8 cellular contexts compared by ENCODE assay signal in the genomic region with DNA sequence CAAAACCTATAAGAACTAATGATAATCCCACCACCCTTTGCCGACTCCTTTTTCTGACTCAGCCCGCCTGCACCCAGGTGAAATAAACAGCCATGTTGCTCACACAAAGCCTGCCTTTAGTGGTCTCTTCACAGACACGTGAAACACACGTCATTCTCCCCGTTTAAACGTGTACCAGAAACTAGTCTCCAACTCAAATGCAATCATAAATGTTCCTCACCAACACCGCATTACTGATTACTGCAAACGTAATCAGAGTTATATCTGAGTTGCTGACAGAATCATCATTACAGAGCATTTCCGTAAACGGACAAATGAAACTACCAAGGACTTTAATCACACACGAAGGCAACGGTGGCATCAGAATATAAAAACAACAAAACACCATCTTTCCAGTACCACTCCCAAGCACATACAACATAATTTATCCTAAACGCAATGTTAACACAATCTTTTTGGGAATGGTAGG. TPM values are rescaled to one million over a fixed set of nuclear protein-coding genes. Genes with fewer than 3 reads are reported as not detected.
DNase-seq lines count a peak whose midpoint lies in the region; ATAC-seq and TF ChIP-seq lines count a peak whose summit lies in the region.

No MANE protein-coding gene starts in this region.

- intact Hi-C loops in mucosa of descending colon (cut with DNase I, micrococcal nuclease) = no loop called here

- no peak for TF ChIP-seq CTCF in DOHH2 (IDR thresholded peaks at IDR 0.05; ENCODE audit: low read depth, low read length, poor library complexity, severe bottlenecking)
- no peak for TF ChIP-seq CTCF in mucosa of descending colon (IDR thresholded peaks at IDR 0.05)

- peaks cover 70% of the 10 kb centered on the region for H3K79me2 ChIP-seq in DOHH2 (ENCODE audit: control insufficient read depth, low read length)

- peak; percentile 4 for ATAC-seq in mucosa of descending colon

- peak overlapping the region; percentile 87 for H3K4me2 ChIP-seq in DOHH2 (ENCODE audit: low read length)

- H3K27ac ChIP-seq in DOHH2 (ENCODE audit: low read depth, low read length) = peak overlapping the region; percentile 88

- no peaks in the 10 kb centered on the region for H3K9me3 ChIP-seq in DOHH2 (ENCODE audit: control insufficient read depth, insufficient read depth, low read length)
- no peaks in the 10 kb centered on the region for H3K9me3 ChIP-seq in mucosa of descending colon

- peaks cover 29% of the 10 kb centered on the region for H4K20me1 ChIP-seq in DOHH2 (ENCODE audit: control insufficient read depth, insufficient read depth, low read depth, low read length)

- peak; percentile 53 for DNase-seq in Jurkat, Clone E6-1 (ENCODE audit: low read depth, low spot score)
- peak; percentile 46 for DNase-seq in activated CD4-positive, CD25-positive, alpha-beta regulatory T cell treated with anti-CD3 and anti-CD28 coated beads, Interleukin-2, amount 50 U/mL, for 72 hours
- DNase-seq in dedifferentiated amniotic fluid mesenchymal stem cell (ENCODE audit: extremely low spot score) (peak; percentile 58), mucosa of descending colon (peak in 2 of 3 donors; percentile 41 to 51), HEK293T (ENCODE audit: extremely low spot score) (no peak), mesenteric fat pad (ENCODE audit: low spot score) (no peak)
- DNase-seq in stimulated activated naive CD4-positive, alpha-beta T cell (lab: John Stamatoyannopoulos, UW) = peak; percentile 20 to 75 (median 52)

- H3K4me1 ChIP-seq in DOHH2 (ENCODE audit: control insufficient read depth, low read length) (peaks cover 25% of the 10 kb centered on the region), mucosa of descending colon (ENCODE audit: low read depth) (peaks cover 11% of the 10 kb centered on the region)

- peak overlapping the region; percentile 98 for H3K4me3 ChIP-seq in DOHH2 (ENCODE audit: low read length)
- peak overlapping the region; percentile 78 for H3K4me3 ChIP-seq in Jurkat, Clone E6-1 (ENCODE audit: low read length)
- H3K4me3 ChIP-seq in mucosa of descending colon = peak overlapping the region; percentile 89

- no peaks in the 10 kb centered on the region for H3K27me3 ChIP-seq in DOHH2 (ENCODE audit: control insufficient read depth, low read length)

- CTCF ChIA-PET in HEK293T (lab: Yijun Ruan, JAX) = no interaction called here

- peaks cover 29% of the 10 kb centered on the region for H3F3A ChIP-seq in DOHH2 (ENCODE audit: control insufficient read depth, insufficient read depth)

- no peaks in the 10 kb centered on the region for H3K9me2 ChIP-seq in DOHH2 (replicated peaks; ENCODE audit: control insufficient read depth, low read length)

- POLR2A ChIA-PET in HEK293T (lab: Yijun Ruan, JAX) = interaction anchor here (1.0 to 2.8 kb wide), 2 partner anchors 27 kb away, joined by 4 to 63 read pairs; a partner anchor contains a TSS

- H3K36me3 ChIP-seq in DOHH2 (ENCODE audit: control insufficient read depth, low read length) (peaks cover 68% of the 10 kb centered on the region), mucosa of descending colon (ENCODE audit: low read depth) (peaks cover 10% of the 10 kb centered on the region)

TF ChIP-seq in HEK293T, 16 proteins besides CTCF, POLR2A, EP300 and RAD21:
- TF ChIP-seq SP1 (IDR thresholded peaks at IDR 0.05) (no peak), TARDBP (IDR thresholded peaks at IDR 0.05) (no peak), BHLHE40 (IDR thresholded peaks at IDR 0.05; ENCODE audit: borderline replicate concordance) (no peak), NFRKB (IDR thresholded peaks at IDR 0.05) (no peak), SUZ12 (IDR thresholded peaks at IDR 0.05) (no peak), ZNF384 (IDR thresholded peaks at IDR 0.05) (no peak), ELF4 (IDR thresholded peaks at IDR 0.05) (no peak), FOXM1 (IDR thresholded peaks at IDR 0.05; ENCODE audit: borderline replicate concordance) (no peak), ARNT (IDR thresholded peaks at IDR 0.05) (no peak), LEF1 (IDR thresholded peaks at IDR 0.05; ENCODE audit: borderline replicate concordance) (no peak), HDGF (IDR thresholded peaks at IDR 0.05; ENCODE audit: borderline replicate concordance) (no peak), FOXA1 (IDR thresholded peaks at IDR 0.05) (no peak)
- TF ChIP-seq, protein P1, sequence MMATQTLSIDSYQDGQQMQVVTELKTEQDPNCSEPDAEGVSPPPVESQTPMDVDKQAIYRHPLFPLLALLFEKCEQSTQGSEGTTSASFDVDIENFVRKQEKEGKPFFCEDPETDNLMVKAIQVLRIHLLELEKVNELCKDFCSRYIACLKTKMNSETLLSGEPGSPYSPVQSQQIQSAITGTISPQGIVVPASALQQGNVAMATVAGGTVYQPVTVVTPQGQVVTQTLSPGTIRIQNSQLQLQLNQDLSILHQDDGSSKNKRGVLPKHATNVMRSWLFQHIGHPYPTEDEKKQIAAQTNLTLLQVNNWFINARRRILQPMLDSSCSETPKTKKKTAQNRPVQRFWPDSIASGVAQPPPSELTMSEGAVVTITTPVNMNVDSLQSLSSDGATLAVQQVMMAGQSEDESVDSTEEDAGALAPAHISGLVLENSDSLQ (IDR thresholded peaks at IDR 0.05) = no peak

RNA-seq across cellular contexts. Expression of a gene that starts 1.9 kb away (rescaled TPM):
- polyA plus RNA-seq in Jurkat, Clone E6-1 (2012; ENCODE audit: insufficient read depth, insufficient read length) = 55.3 TPM
- total RNA-seq in mucosa of descending colon (100 to 1,000 TPM in 1 of 3 donors, 10 to 100 TPM in 2; 62.0 to 138 (median 88.3) TPM), mesenteric fat pad (105 TPM)

RNA-seq across cellular contexts. Expression of a gene that starts 26.3 kb away (rescaled TPM):
- polyA plus RNA-seq in Jurkat, Clone E6-1 (2012; ENCODE audit: insufficient read depth, insufficient read length) = 51.0 TPM
- total RNA-seq in mucosa of descending colon (10 to 100 TPM; 25.0 to 30.4 (median 28.0) TPM), mesenteric fat pad (19.8 TPM)

RNA-seq across cellular contexts. Expression of a gene that starts 26.6 kb away (rescaled TPM):
- 71.0 TPM for polyA plus RNA-seq in Jurkat, Clone E6-1 (2012; ENCODE audit: insufficient read depth, insufficient read length)
- total RNA-seq in mucosa of descending colon (10 to 100 TPM; 19.2 to 28.1 (median 26.7) TPM), mesenteric fat pad (13.7 TPM)

RNA-seq across cellular contexts. Expression of a gene that starts 50.9 kb away (rescaled TPM):
- polyA plus RNA-seq in Jurkat, Clone E6-1 (2012; ENCODE audit: insufficient read depth, insufficient read length) = 370 TPM
- 100 to 1,000 TPM; 137 to 235 (median 174) TPM for total RNA-seq in mucosa of descending colon
- 332 TPM for total RNA-seq in mesenteric fat pad

Comparison
In these comparisons a context has a peak if more than half of its experiments do, and no peak if none do; other contexts are left out.
1. DNase-seq: peak in Jurkat, Clone E6-1 (single experiment), activated CD4-positive, CD25-positive, alpha-beta regulatory T cell treated with anti-CD3 and anti-CD28 coated beads, Interleukin-2, amount 50 U/mL, for 72 hours (single experiment), dedifferentiated amniotic fluid mesenchymal stem cell (single experiment), mucosa of descending colon (2 of 3) and stimulated activated naive CD4-positive, alpha-beta T cell (6 of 6); none in HEK293T (single experiment) and mesenteric fat pad (single experiment).
2. Peak in every context shown above with its lines, with median percentiles within 50 percentile points of each other: H3K4me3 ChIP-seq.